ENCODE assay signal across 16 cellular contexts in genomic region chr6:159100011-159100788, GRCh38. TPM values are rescaled to one million over a fixed set of nuclear protein-coding genes. Genes with fewer than 3 reads are reported as not detected.
A peak's percentile ranks its signal among the peaks of the same experiment; 100 is the strongest.
DNase-seq lines count a peak whose midpoint lies in the region; ATAC-seq and TF ChIP-seq lines count a peak whose summit lies in the region.
"Had no signal": no experiment of that assay in that cellular context is flagged by ENCODE, and none has a peak within 500 bp of the region (broad histone marks: within the 10 kb centered on the region; RNA-seq: fewer than 3 reads in every experiment).

No MANE protein-coding gene starts in this region.

- no peaks in the 10 kb centered on the region for H3K79me2 ChIP-seq in OCI-LY1 (ENCODE audit: insufficient read depth, low read length)

- H3K4me1 Mint-ChIP-seq in T-helper 2 cell treated with Interferon-gamma antibody and Interleukin-4, amounts not matched to agents 5 μg/mL and 100 μg/mL, for 36 hours (ENCODE audit: low read depth) = peaks cover 51% of the 10 kb centered on the region
- peaks cover 82% of the 10 kb centered on the region for H3K4me1 Mint-ChIP-seq in stimulated activated effector memory CD8-positive, alpha-beta T cell treated with anti-CD3 and anti-CD28 coated beads, Interleukin-12 subunit alpha, Interleukin-12 subunit beta, amount 100 ng/mL, for 72 hours

- H3F3A ChIP-seq in OCI-LY1 (ENCODE audit: insufficient read depth, low read length) = 0 out of 2 replicates have a peak, but pooled peaks cover 8% of the 10 kb centered on the region

- H3K27me3 ChIP-seq in OCI-LY1 (ENCODE audit: insufficient read depth, low read length) = no peaks in the 10 kb centered on the region
- H3K27me3 ChIP-seq in colonic mucosa = no peaks in the 10 kb centered on the region

- TF ChIP-seq CTCF in OCI-LY1 (IDR thresholded peaks at IDR 0.05; ENCODE audit: low read length) (no peak), colonic mucosa (IDR thresholded peaks at IDR 0.05) (no peak)

- H3K9ac ChIP-seq in OCI-LY1 (ENCODE audit: low read length) (peak overlapping the region; percentile 17; the same call in 1 of the 2 replicates), colonic mucosa (ENCODE audit: low read depth in 2 of 2, low read length in 2 of 2) (no peak overlapping the region)

- peak overlapping the region; percentile 99 for H3K27ac ChIP-seq in OCI-LY1 (ENCODE audit: low read depth, low read length, poor library complexity, severe bottlenecking)
- H3K27ac ChIP-seq in colonic mucosa = no peak overlapping the region
- H3K27ac ChIP-seq: PC-9 had no signal

- H3K9me3 ChIP-seq in OCI-LY1 (ENCODE audit: low read length) = no peaks in the 10 kb centered on the region
- H3K9me3 ChIP-seq in colonic mucosa = no peaks in the 10 kb centered on the region

- no peaks in the 10 kb centered on the region for H3K27me3 Mint-ChIP-seq in T-helper 2 cell treated with Interferon-gamma antibody and Interleukin-4, amounts not matched to agents 5 μg/mL and 100 μg/mL, for 36 hours (ENCODE audit: low read depth)

- H3K27ac Mint-ChIP-seq in T-helper 2 cell treated with Interferon-gamma antibody and Interleukin-4, amounts not matched to agents 5 μg/mL and 100 μg/mL, for 36 hours = peak overlapping the region; percentile 32
- H3K27ac Mint-ChIP-seq in stimulated activated effector memory CD8-positive, alpha-beta T cell treated with anti-CD3 and anti-CD28 coated beads, Interleukin-12 subunit alpha, Interleukin-12 subunit beta, amount 100 ng/mL, for 72 hours = peak overlapping the region; percentile 23

- peak overlapping the region; percentile 41 for H3K4me2 ChIP-seq in OCI-LY1 (ENCODE audit: low read length)
- H3K4me2 ChIP-seq: PC-9 had no signal

- H3K36me3 Mint-ChIP-seq in T-helper 2 cell treated with Interferon-gamma antibody and Interleukin-4, amounts not matched to agents 5 μg/mL and 100 μg/mL, for 36 hours (ENCODE audit: low read depth) = no peaks in the 10 kb centered on the region
- H3K36me3 Mint-ChIP-seq in stimulated activated effector memory CD8-positive, alpha-beta T cell treated with anti-CD3 and anti-CD28 coated beads, Interleukin-12 subunit alpha, Interleukin-12 subunit beta, amount 100 ng/mL, for 72 hours = peaks cover 14% of the 10 kb centered on the region

- no peak overlapping the region for H3K4me3 ChIP-seq in OCI-LY1 (ENCODE audit: low read depth, low read length, poor library complexity, severe bottlenecking)
- no peak overlapping the region for H3K4me3 ChIP-seq in colonic mucosa
- H3K4me3 ChIP-seq: PC-9 had no signal

- H3K9me2 ChIP-seq in OCI-LY1 (ENCODE audit: low read depth, low read length) = no peaks in the 10 kb centered on the region

- H3K4me1 ChIP-seq in OCI-LY1 (ENCODE audit: insufficient read depth, low read length, severe bottlenecking) = peaks cover 100% of the 10 kb centered on the region
- H3K4me1 ChIP-seq in colonic mucosa = peaks cover 3% of the 10 kb centered on the region

- intact Hi-C loops in colonic mucosa (cut with DNase I) = no loop called here

- DNase-seq in T-helper 2 cell treated with Interferon-gamma antibody and Interleukin-4, amounts not matched to agents 5 μg/mL and 100 μg/mL, for 36 hours (ENCODE audit: low spot score) = no peak
- no peak for DNase-seq in T-helper 2 cell
- DNase-seq in colonic mucosa = peak; percentile 13
- DNase-seq in stimulated activated effector memory CD8-positive, alpha-beta T cell treated with anti-CD3 and anti-CD28 coated beads, Interleukin-12 subunit alpha, Interleukin-12 subunit beta, amount 100 ng/mL, for 72 hours (ENCODE audit: low spot score in 2 of 2) = no peak
- DNase-seq in HuH-7.5 (ENCODE audit: low spot score) = no peak
- no peak for DNase-seq in NCI-H2081 (lab: John Stamatoyannopoulos, UW)
- DNase-seq in NCI-H128 (lab: John Stamatoyannopoulos, UW; ENCODE audit: unreplicated experiment) = no peak
- DNase-seq: 8988T; activated gamma-delta T cell; Calu3; hypothalamus; NCI-H1092; NCI-H345; PC-9; stimulated activated CD4-positive, alpha-beta T cell treated with anti-CD3 and anti-CD28 coated beads, Interleukin-4, amount 100 ng/mL, for 1 hour had no signal

- no peak for ATAC-seq in stimulated activated effector memory CD8-positive, alpha-beta T cell treated with anti-CD3 and anti-CD28 coated beads, Interleukin-12 subunit alpha, Interleukin-12 subunit beta, amount 100 ng/mL, for 72 hours

- no peaks in the 10 kb centered on the region for H4K20me1 ChIP-seq in OCI-LY1 (ENCODE audit: insufficient read depth, low read length)

- H3K9me3 Mint-ChIP-seq in T-helper 2 cell treated with Interferon-gamma antibody and Interleukin-4, amounts not matched to agents 5 μg/mL and 100 μg/mL, for 36 hours = no peaks in the 10 kb centered on the region
- no peaks in the 10 kb centered on the region for H3K9me3 Mint-ChIP-seq in stimulated activated effector memory CD8-positive, alpha-beta T cell treated with anti-CD3 and anti-CD28 coated beads, Interleukin-12 subunit alpha, Interleukin-12 subunit beta, amount 100 ng/mL, for 72 hours

- no peak overlapping the region for H3K4me3 Mint-ChIP-seq in T-helper 2 cell treated with Interferon-gamma antibody and Interleukin-4, amounts not matched to agents 5 μg/mL and 100 μg/mL, for 36 hours
- peak overlapping the region; percentile 3 for H3K4me3 Mint-ChIP-seq in stimulated activated effector memory CD8-positive, alpha-beta T cell treated with anti-CD3 and anti-CD28 coated beads, Interleukin-12 subunit alpha, Interleukin-12 subunit beta, amount 100 ng/mL, for 72 hours

- H2AFZ ChIP-seq in OCI-LY1 (ENCODE audit: low read length) = no peak overlapping the region
- H2AFZ ChIP-seq: PC-9 had no signal

- H3K36me3 ChIP-seq in OCI-LY1 (ENCODE audit: insufficient read depth, low read length) (no peaks in the 10 kb centered on the region), colonic mucosa (no peaks in the 10 kb centered on the region)

RNA-seq across cellular contexts. Expression of gene TAGAP, which starts 55.4 kb away (rescaled TPM):
- 1 to 10 TPM; 1.1 to 2.3 TPM for total RNA-seq in colonic mucosa
- total RNA-seq: PC-9 had no signal
